Comparison of ENCODE assay signal across 9 cellular contexts in the genomic region with DNA sequence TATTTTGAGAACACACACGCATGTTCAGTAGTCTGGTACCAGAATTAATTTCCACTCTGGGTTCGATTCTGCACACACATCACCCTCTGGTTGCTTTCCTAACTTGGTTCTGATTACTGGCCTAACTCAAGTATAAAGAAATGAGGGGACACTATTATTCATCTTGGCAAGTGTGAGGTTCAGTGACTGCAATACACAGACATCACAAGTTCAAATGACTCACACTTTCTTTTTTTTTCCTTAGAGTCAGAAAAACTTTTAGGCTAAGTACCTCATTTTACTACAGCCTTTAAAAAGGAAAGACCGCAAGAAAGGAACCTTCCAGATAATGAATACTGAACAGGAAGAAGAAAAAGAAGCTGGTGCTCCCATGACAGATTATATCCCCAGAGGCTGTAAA. TPM values are rescaled to one million over a fixed set of nuclear protein-coding genes. Genes with fewer than 3 reads are reported as not detected.
A peak's percentile ranks its signal among the peaks of the same experiment; 100 is the strongest.
DNase-seq lines count a peak whose midpoint lies in the region; ATAC-seq and TF ChIP-seq lines count a peak whose summit lies in the region.
"Had no signal": no experiment of that assay in that cellular context is flagged by ENCODE, and none has a peak within 500 bp of the region (broad histone marks: within the 10 kb centered on the region; RNA-seq: fewer than 3 reads in every experiment).

No MANE protein-coding gene starts in this region.

- no peak for DNase-seq in stimulated activated naive CD8-positive, alpha-beta T cell treated with anti-CD3 and anti-CD28 coated beads, Interleukin-15, Interleukin-2, amounts not matched to agents 100 U/mL and 50 U/mL, for 24 hours
- no peak for DNase-seq in stimulated activated naive CD8-positive, alpha-beta T cell treated with anti-CD3 and anti-CD28 coated beads, Interleukin-15, amount 100 ng/mL, for 72 hours
- DNase-seq in MCF 10A (ENCODE audit: unreplicated experiment) (peak; percentile 76), memory B cell (ENCODE audit: low spot score in 2 of 2) (no peak), aorta (no peak), left lobe of liver (ENCODE audit: low spot score) (no peak), HT-29 (ENCODE audit: low spot score) (no peak)
- no peak for DNase-seq in activated naive CD4-positive, alpha-beta T cell (lab: John Stamatoyannopoulos, UW)
- DNase-seq: T-helper 9 cell had no signal

- H3K36me3 ChIP-seq in aorta (ENCODE audit: control insufficient read depth in 1 of 2, insufficient read depth in 2 of 2, low read length in 1 of 2), result peaks cover 0 to 1% of the 10 kb centered on the region in 2 donors

- intact Hi-C loops in MCF 10A (cut with micrococcal nuclease) (loop anchor here (2.0 kb wide), 1 partner anchor 23 kb away; no protein-coding TSS in a partner anchor), aorta (cut with DNase I) (loop anchor here in 1 of 2 donors (5.0 kb wide), 2 partner anchors 53 to 68 kb away; no protein-coding TSS in a partner anchor)

- no TSS peak for BruUV-seq in MCF 10A (replicated peaks; lab: Mats Ljungman, UMichigan)

- H3K27ac Mint-ChIP-seq in stimulated activated naive CD8-positive, alpha-beta T cell treated with anti-CD3 and anti-CD28 coated beads, Interleukin-15, amount 100 ng/mL, for 72 hours, result peak overlapping the region in 1 of 2 donors; percentile 94
- peak overlapping the region; percentile 98 for H3K27ac Mint-ChIP-seq in MCF 10A (ENCODE audit: low read depth, unreplicated experiment)
- peak overlapping the region; percentile 12 for H3K27ac Mint-ChIP-seq in memory B cell

- peak overlapping the region; percentile 80 to 99 for H3K27ac ChIP-seq in aorta (ENCODE audit: low read depth in 1 of 2, low read length in 2 of 2)

- no peak overlapping the region for H3K4me3 Mint-ChIP-seq in stimulated activated naive CD8-positive, alpha-beta T cell treated with anti-CD3 and anti-CD28 coated beads, Interleukin-15, amount 100 ng/mL, for 72 hours
- peak overlapping the region; percentile 10 for H3K4me3 Mint-ChIP-seq in MCF 10A (ENCODE audit: unreplicated experiment)
- no peak overlapping the region for H3K4me3 Mint-ChIP-seq in memory B cell

- peaks cover 21% of the 10 kb centered on the region for H3K36me3 Mint-ChIP-seq in MCF 10A (ENCODE audit: insufficient read depth, unreplicated experiment)
- H3K36me3 Mint-ChIP-seq in memory B cell, result peaks cover 18% of the 10 kb centered on the region

- H3K4me1 ChIP-seq in aorta (ENCODE audit: control insufficient read depth in 1 of 2, insufficient read depth in 2 of 2, low read length in 2 of 2), result peaks cover 6 to 11% of the 10 kb centered on the region in 2 donors

- CTCF ChIA-PET in MCF 10A (lab: Yijun Ruan, JAX), result interaction anchor here (0.7 to 1.7 kb wide), 10 partner anchors 8 to 359 kb away, joined by 3 to 6 read pairs (median 4); no protein-coding TSS in a partner anchor

- 5 to 8% methylated on average over 3 of the region's 3 CpGs for WGBS in aorta, 2 donors

- POLR2A ChIA-PET in MCF 10A (lab: Yijun Ruan, JAX), result interaction anchor here (0.6 to 7.1 kb wide), 18 partner anchors 10 to 420 kb away, joined by 3 to 76 read pairs (median 4); a partner anchor contains a TSS

- H3K27me3 ChIP-seq in aorta (ENCODE audit: control insufficient read depth in 1 of 2, insufficient read depth in 2 of 2, low read length in 1 of 2), result no peaks in the 10 kb centered on the region

- peaks cover 25% of the 10 kb centered on the region for H3K4me1 Mint-ChIP-seq in stimulated activated naive CD8-positive, alpha-beta T cell treated with anti-CD3 and anti-CD28 coated beads, Interleukin-15, amount 100 ng/mL, for 72 hours
- H3K4me1 Mint-ChIP-seq in MCF 10A (ENCODE audit: insufficient read depth, unreplicated experiment) (peaks cover 51% of the 10 kb centered on the region), memory B cell (no peaks in the 10 kb centered on the region)

- ATAC-seq in stimulated activated naive CD8-positive, alpha-beta T cell treated with anti-CD3 and anti-CD28 coated beads, Interleukin-15, Interleukin-2, amounts not matched to agents 100 U/mL and 50 U/mL, for 24 hours, result peak; percentile 61
- ATAC-seq in stimulated activated naive CD8-positive, alpha-beta T cell treated with anti-CD3 and anti-CD28 coated beads, Interleukin-15, amount 100 ng/mL, for 72 hours, result no peak
- ATAC-seq in memory B cell (ENCODE audit: low read depth) (no peak), aorta (ENCODE audit: low FRiP score) (peak; percentile 88), left lobe of liver (no peak)

- H3K27me3 Mint-ChIP-seq in stimulated activated naive CD8-positive, alpha-beta T cell treated with anti-CD3 and anti-CD28 coated beads, Interleukin-15, amount 100 ng/mL, for 72 hours, result no peaks in the 10 kb centered on the region
- H3K27me3 Mint-ChIP-seq in MCF 10A (ENCODE audit: insufficient read depth, unreplicated experiment), result no peaks in the 10 kb centered on the region
- no peaks in the 10 kb centered on the region for H3K27me3 Mint-ChIP-seq in memory B cell

- H3K9me3 ChIP-seq in aorta (ENCODE audit: control insufficient read depth, low read length), result no peaks in the 10 kb centered on the region

- H3K4me3 ChIP-seq in aorta (ENCODE audit: low read length in 2 of 2), result no peak overlapping the region

- H3K9me3 Mint-ChIP-seq in stimulated activated naive CD8-positive, alpha-beta T cell treated with anti-CD3 and anti-CD28 coated beads, Interleukin-15, amount 100 ng/mL, for 72 hours, result no peaks in the 10 kb centered on the region
- H3K9me3 Mint-ChIP-seq in MCF 10A (ENCODE audit: unreplicated experiment) (no peaks in the 10 kb centered on the region), memory B cell (peaks cover 1% of the 10 kb centered on the region)

- TF ChIP-seq CTCF in MCF 10A (IDR thresholded peaks at IDR 0.05; ENCODE audit: unreplicated experiment), result no peak

RNA-seq across cellular contexts. Expression of a gene that starts 37.3 kb away (rescaled TPM):
- not detected in 2 replicates for total RNA-seq in MCF 10A (2022)
- total RNA-seq in aorta, result not detected
- polyA plus RNA-seq in aorta, result not detected
- total RNA-seq in left lobe of liver, result not detected
- total RNA-seq in HT-29 (2014; rRNA removed; shearing (Covaris generic)), result not detected in 2 replicates

Comparison
In these comparisons a context has a peak if more than half of its experiments do, and no peak if none do; other contexts are left out.
1. ATAC-seq: peak in stimulated activated naive CD8-positive, alpha-beta T cell treated with anti-CD3 and anti-CD28 coated beads, Interleukin-15, Interleukin-2, amounts not matched to agents 100 U/mL and 50 U/mL, for 24 hours (single experiment) and aorta (single experiment); none in stimulated activated naive CD8-positive, alpha-beta T cell treated with anti-CD3 and anti-CD28 coated beads, Interleukin-15, amount 100 ng/mL, for 72 hours (single experiment), memory B cell (single experiment) and left lobe of liver (single experiment).